In the genomic region with DNA sequence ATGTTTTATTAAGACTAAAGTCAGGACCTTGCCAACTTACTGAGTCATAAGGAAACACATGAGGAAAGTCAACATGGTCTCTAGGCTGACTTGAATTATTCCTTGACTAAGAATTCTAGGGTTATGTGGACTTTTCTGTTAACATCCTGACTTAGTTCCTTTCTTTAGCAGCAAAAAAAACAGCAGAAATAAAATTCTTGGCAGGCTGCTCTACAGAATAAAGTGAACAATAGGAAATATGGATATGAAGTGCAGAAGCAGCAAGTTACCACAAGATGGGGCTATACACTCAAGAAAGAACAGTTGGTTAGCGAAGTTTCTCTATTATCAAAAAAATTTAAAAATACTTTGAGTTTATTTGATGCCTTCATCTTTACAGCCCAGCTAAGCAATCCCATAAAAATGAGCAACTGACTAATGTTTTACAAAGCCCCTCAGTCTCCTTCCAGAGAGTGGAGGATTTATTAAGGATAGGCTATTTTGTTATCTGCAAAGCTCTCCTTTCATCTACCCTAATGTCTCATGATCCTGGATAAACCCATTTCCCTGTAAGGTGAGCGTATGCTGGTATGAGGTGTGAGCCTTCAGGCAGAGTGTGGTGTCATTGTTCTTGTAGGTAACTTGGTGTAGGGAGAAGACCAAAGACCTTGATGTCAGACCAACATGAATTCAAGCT, we compare ENCODE assay signal across 8 cellular contexts. TPM values are rescaled to one million over a fixed set of nuclear protein-coding genes. Genes with fewer than 3 reads are reported as not detected.
DNase-seq lines count a peak whose midpoint lies in the region; ATAC-seq, FAIRE-seq and TF ChIP-seq lines count a peak whose summit lies in the region.

No MANE protein-coding gene starts in this region.

- no peaks in the 10 kb centered on the region for H3K9me3 Mint-ChIP-seq in activated CD4-positive, alpha-beta T cell treated with anti-CD3 and anti-CD28 coated beads for 36 hours (ENCODE audit: low read depth)
- H3K9me3 Mint-ChIP-seq in nephron progenitor cell, result no peaks in the 10 kb centered on the region

- peaks cover 4% of the 10 kb centered on the region for H3K27me3 Mint-ChIP-seq in activated CD4-positive, alpha-beta T cell treated with anti-CD3 and anti-CD28 coated beads for 36 hours
- H3K27me3 Mint-ChIP-seq in nephron progenitor cell (ENCODE audit: low read depth, poor library complexity), result peaks cover 51% of the 10 kb centered on the region

- CTCF ChIA-PET in activated CD4-positive, alpha-beta T cell treated with anti-CD3 and anti-CD28 coated beads for 36 hours (lab: Charles Lee), result interaction anchor here (0.7 to 6.6 kb wide), 35 partner anchors 9 to 709 kb away, joined by 3 to 141 read pairs (median 4); a partner anchor contains a TSS
- CTCF ChIA-PET in PC-9 (lab: Charles Lee), result interaction anchor here (0.6 to 1.7 kb wide), 5 partner anchors 55 to 408 kb away, joined by 3 to 11 read pairs (median 5); no protein-coding TSS in a partner anchor
- CTCF ChIA-PET in endothelial cell of umbilical vein (lab: Charles Lee), result interaction anchor here (0.9 to 5.4 kb wide), 18 partner anchors 9 to 644 kb away, joined by 3 to 105 read pairs (median 4); a partner anchor contains a TSS

- H3K4me1 Mint-ChIP-seq in activated CD4-positive, alpha-beta T cell treated with anti-CD3 and anti-CD28 coated beads for 36 hours, result peaks cover 10% of the 10 kb centered on the region
- H3K4me1 Mint-ChIP-seq in nephron progenitor cell, result no peaks in the 10 kb centered on the region

- H3K79me2 ChIP-seq in PC-9 (ENCODE audit: low read depth), result no peaks in the 10 kb centered on the region
- H3K79me2 ChIP-seq in endothelial cell of umbilical vein (ENCODE audit: control insufficient read depth, insufficient read depth, low read length), result no peaks in the 10 kb centered on the region

- H3K4me3 ChIP-seq in PC-9 (no peak overlapping the region), endothelial cell of umbilical vein (replicated peaks in 1 of 3; ENCODE audit: insufficient read depth in 1 of 3, low read depth in 1 of 3, low read length in 3 of 3) (no peak overlapping the region)

- BruUV-seq in PC-9 (replicated peaks; lab: Mats Ljungman, UMichigan) (no TSS peak), endothelial cell of umbilical vein (replicated peaks; lab: Mats Ljungman, UMichigan) (no TSS peak)

- peaks cover 10% of the 10 kb centered on the region; the same call in 1 of the 2 replicates for H3F3A ChIP-seq in PC-9 (ENCODE audit: insufficient read depth, low read depth)

- H3K36me3 Mint-ChIP-seq in activated CD4-positive, alpha-beta T cell treated with anti-CD3 and anti-CD28 coated beads for 36 hours (ENCODE audit: low read depth), result no peaks in the 10 kb centered on the region
- H3K36me3 Mint-ChIP-seq in nephron progenitor cell (ENCODE audit: low read depth), result no peaks in the 10 kb centered on the region

- peaks cover 17% of the 10 kb centered on the region for H3K4me1 ChIP-seq in PC-9 (replicated peaks; ENCODE audit: insufficient read depth)
- peaks cover 27% of the 10 kb centered on the region for H3K4me1 ChIP-seq in endothelial cell of umbilical vein (ENCODE audit: control insufficient read depth, extremely low read depth, insufficient read depth, low read length)

- H3K4me2 ChIP-seq in PC-9 (no peak overlapping the region), endothelial cell of umbilical vein (ENCODE audit: insufficient read depth, low read length) (peak overlapping the region; percentile 48)

- no peak overlapping the region for H3K27ac ChIP-seq in PC-9
- peak overlapping the region; percentile 58 for H3K27ac ChIP-seq in endothelial cell of umbilical vein (ENCODE audit: insufficient read depth, low read depth, low read length)

- H3K27me3 ChIP-seq in PC-9 (ENCODE audit: insufficient read depth, low read depth) (no peaks in the 10 kb centered on the region), endothelial cell of umbilical vein (ENCODE audit: control insufficient read depth in 2 of 2, insufficient read depth in 2 of 2, low read length in 2 of 2) (peaks cover 3 to 4% of the 10 kb centered on the region in 2 experiments)

- TF ChIP-seq CTCF in PC-9 (conservative IDR thresholded peaks at IDR 0.05) (peak; percentile 99), endothelial cell of umbilical vein (IDR thresholded peaks at IDR 0.05; ENCODE audit: extremely low read depth in 1 of 2, insufficient read depth in 1 of 2, low read depth in 1 of 2, low read length in 2 of 2) (peak; percentile 56 to 66), nephron progenitor cell (IDR thresholded peaks at IDR 0.05) (peak; percentile 86)

- peak overlapping the region; percentile 35 for H3K9ac ChIP-seq in endothelial cell of umbilical vein (replicated peaks; ENCODE audit: extremely low read depth, insufficient read depth, low read length)

- peak; percentile 74 for ATAC-seq in activated CD4-positive, alpha-beta T cell treated with anti-CD3 and anti-CD28 coated beads for 36 hours
- ATAC-seq in HG03342 (IDR thresholded peaks at IDR 0.05; ENCODE audit: unreplicated experiment), result no peak

- H3K9me2 ChIP-seq in PC-9 (ENCODE audit: insufficient read depth), result no peaks in the 10 kb centered on the region

- dilution Hi-C loops in endothelial cell of umbilical vein (cut with MboI; ENCODE audit: extremely low pct_ligation_motif_present, low sequenced_read_pairs), result no loop called here

- no peaks in the 10 kb centered on the region for H3K9me1 ChIP-seq in endothelial cell of umbilical vein (replicated peaks; ENCODE audit: control insufficient read depth, extremely low read depth, insufficient read depth, low read length)

- H3K9me3 ChIP-seq in PC-9 (ENCODE audit: insufficient read depth, low read depth) (no peaks in the 10 kb centered on the region), endothelial cell of umbilical vein (replicated peaks; ENCODE audit: control insufficient read depth, insufficient read depth, low read length) (no peaks in the 10 kb centered on the region)

- H3K4me3 Mint-ChIP-seq in activated CD4-positive, alpha-beta T cell treated with anti-CD3 and anti-CD28 coated beads for 36 hours, result no peak overlapping the region
- no peak overlapping the region for H3K4me3 Mint-ChIP-seq in nephron progenitor cell

- DNase-seq in activated CD4-positive, alpha-beta T cell treated with anti-CD3 and anti-CD28 coated beads for 36 hours, result no peak
- DNase-seq in activated CD4-positive, alpha-beta T cell treated with anti-CD3 and anti-CD28 coated beads for 1 hour, result no peak
- DNase-seq in Kasumi-1 (lab: John Stamatoyannopoulos, UW), result peak; percentile 77 to 85
- DNase-seq in PC-9, result peak; percentile 9 to 51
- DNase-seq in endothelial cell of umbilical vein (ENCODE audit: low read depth, low spot score), result peak; percentile 95
- no peak for DNase-seq in nephron progenitor cell
- no peak for DNase-seq in effector CD8-positive, alpha-beta T cell (lab: John Stamatoyannopoulos, UW)

- POLR2A ChIA-PET in activated CD4-positive, alpha-beta T cell treated with anti-CD3 and anti-CD28 coated beads for 36 hours (lab: Charles Lee), result interaction anchor here (0.6 kb wide), 1 partner anchor 23 kb away, joined by 4 read pairs; no protein-coding TSS in a partner anchor
- POLR2A ChIA-PET in PC-9 (lab: Charles Lee; ENCODE audit: unreplicated experiment) (no interaction called here), endothelial cell of umbilical vein (lab: Charles Lee) (no interaction called here)

- FAIRE-seq in endothelial cell of umbilical vein (lab: Jason Lieb, UNC), result peak; percentile 93

- H3K27ac Mint-ChIP-seq in activated CD4-positive, alpha-beta T cell treated with anti-CD3 and anti-CD28 coated beads for 36 hours, result no peak overlapping the region
- no peak overlapping the region for H3K27ac Mint-ChIP-seq in nephron progenitor cell

- no peak for TF ChIP-seq POLR2A in endothelial cell of umbilical vein (IDR thresholded peaks at IDR 0.05; ENCODE audit: low read depth, low read length)

- H2AFZ ChIP-seq in PC-9, result no peak overlapping the region
- no peak overlapping the region for H2AFZ ChIP-seq in endothelial cell of umbilical vein (ENCODE audit: low read depth, low read length)

- H4K20me1 ChIP-seq in PC-9 (ENCODE audit: insufficient read depth) (no peaks in the 10 kb centered on the region), endothelial cell of umbilical vein (replicated peaks; ENCODE audit: control insufficient read depth, extremely low read depth, insufficient read depth, low read length) (no peaks in the 10 kb centered on the region)

- H3K36me3 ChIP-seq in PC-9 (ENCODE audit: low read depth) (no peaks in the 10 kb centered on the region), endothelial cell of umbilical vein (ENCODE audit: control insufficient read depth in 2 of 2, extremely low read depth in 1 of 2, insufficient read depth in 2 of 2, low read length in 2 of 2) (no peaks in the 10 kb centered on the region)

- intact Hi-C loops in activated CD4-positive, alpha-beta T cell treated with anti-CD3 and anti-CD28 coated beads for 36 hours (cut with DNase I, micrococcal nuclease), result loop anchor here (1.0 to 5.0 kb wide), 8 partner anchors 35 to 762 kb away; a partner anchor contains a TSS
- intact Hi-C loops in PC-9 (cut with micrococcal nuclease; ENCODE audit: unreplicated experiment), result loop anchor here (1.0 to 10.0 kb wide), 10 partner anchors 57 to 1166 kb away; a partner anchor contains a TSS
- intact Hi-C loops in endothelial cell of umbilical vein (cut with micrococcal nuclease), result loop anchor here (1.0 to 5.0 kb wide), 13 partner anchors 10 to 760 kb away; a partner anchor contains a TSS

RNA-seq across cellular contexts. Expression of a gene that starts 23.1 kb away (rescaled TPM):
- 10 to 100 TPM; 22.0 to 31.1 TPM for total RNA-seq in activated CD4-positive, alpha-beta T cell treated with anti-CD3 and anti-CD28 coated beads for 36 hours
- total RNA-seq in PC-9 (2021), result 52.6 and 56.8 TPM in 2 replicates
- 19.7 and 22.7 TPM in 2 replicates for total RNA-seq in endothelial cell of umbilical vein
- polyA plus RNA-seq in endothelial cell of umbilical vein, result 7.5 and 9.2 TPM in 2 replicates
- 10.6 and 11.5 TPM in 2 replicates for polyA plus RNA-seq in endothelial cell of umbilical vein (2011; cell fraction: cytosol; rRNA removed)
- polyA plus RNA-seq in endothelial cell of umbilical vein (2011; cell fraction: nucleus; rRNA removed), result 25.1 and 30.4 TPM in 2 replicates
- polyA plus RNA-seq in endothelial cell of umbilical vein (2012), result 17.0 and 17.4 TPM in 2 replicates
- polyA minus RNA-seq in endothelial cell of umbilical vein, result 17.8 and 20.7 TPM in 2 replicates
- polyA minus RNA-seq in endothelial cell of umbilical vein (2011; cell fraction: cytosol; rRNA and poly(A)+ RNA removed), result 12.1 TPM
- polyA minus RNA-seq in endothelial cell of umbilical vein (2011; cell fraction: nucleus; rRNA and poly(A)+ RNA removed), result 17.5 and 29.3 TPM in 2 replicates

RNA-seq across cellular contexts. Expression of a gene that starts 40.1 kb away (rescaled TPM):
- total RNA-seq in activated CD4-positive, alpha-beta T cell treated with anti-CD3 and anti-CD28 coated beads for 36 hours, result 10 to 100 TPM; 10.3 to 17.2 TPM
- 2.8 and 4.1 TPM in 2 replicates for total RNA-seq in PC-9 (2021)
- total RNA-seq in endothelial cell of umbilical vein, result 3.7 and 8.0 TPM in 2 replicates
- 0.94 and 1.0 TPM in 2 replicates for polyA plus RNA-seq in endothelial cell of umbilical vein
- 0.80 and 1.0 TPM in 2 replicates for polyA plus RNA-seq in endothelial cell of umbilical vein (2011; cell fraction: cytosol; rRNA removed)
- 0.47 and 0.50 TPM in 2 replicates for polyA plus RNA-seq in endothelial cell of umbilical vein (2011; cell fraction: nucleus; rRNA removed)
- 7.1 and 10.7 TPM in 2 replicates for polyA plus RNA-seq in endothelial cell of umbilical vein (2012)
- 0.62 and 1.1 TPM in 2 replicates for polyA minus RNA-seq in endothelial cell of umbilical vein
- not detected for polyA minus RNA-seq in endothelial cell of umbilical vein (2011; cell fraction: cytosol; rRNA and poly(A)+ RNA removed)
- 0.24 and 0.43 TPM in 2 replicates for polyA minus RNA-seq in endothelial cell of umbilical vein (2011; cell fraction: nucleus; rRNA and poly(A)+ RNA removed)

Comparison
In these comparisons a context has a peak if more than half of its experiments do, and no peak if none do; other contexts are left out.
1. DNase-seq: peak in Kasumi-1 (2 of 2), PC-9 (2 of 2) and endothelial cell of umbilical vein (single experiment); none in activated CD4-positive, alpha-beta T cell treated with anti-CD3 and anti-CD28 coated beads for 36 hours (single experiment), activated CD4-positive, alpha-beta T cell treated with anti-CD3 and anti-CD28 coated beads for 1 hour (single experiment), nephron progenitor cell (single experiment) and effector CD8-positive, alpha-beta T cell (single experiment).
2. Peak in every context shown above with its lines, with median percentiles within 50 percentile points of each other: CTCF ChIP-seq.